ENCODE assay signal across 17 cellular contexts in the genomic region with DNA sequence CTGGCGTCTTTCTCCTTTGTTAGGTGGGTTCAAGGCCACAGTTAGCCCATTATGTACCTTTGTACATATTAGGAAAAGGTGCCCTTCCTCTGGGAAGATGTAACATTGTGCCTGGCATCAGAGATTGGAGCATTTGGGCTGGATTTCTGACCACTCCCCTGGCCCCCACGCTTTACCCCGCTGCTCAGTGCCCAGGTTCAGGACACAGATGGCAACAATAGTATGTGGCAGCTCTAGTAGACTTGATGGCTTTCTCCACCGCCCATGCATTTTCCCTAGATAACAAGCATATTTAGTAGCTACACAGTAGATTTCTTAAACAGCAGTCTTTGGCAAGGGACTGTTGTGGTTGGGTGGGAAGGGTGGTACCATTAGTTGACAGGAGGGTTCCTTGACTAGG. TPM values are rescaled to one million over a fixed set of nuclear protein-coding genes. Genes with fewer than 3 reads are reported as not detected.
DNase-seq lines count a peak whose midpoint lies in the region; ATAC-seq, FAIRE-seq and TF ChIP-seq lines count a peak whose summit lies in the region.
"Had no signal": no experiment of that assay in that cellular context is flagged by ENCODE, and none has a peak within 500 bp of the region (broad histone marks: within the 10 kb centered on the region; RNA-seq: fewer than 3 reads in every experiment).

No MANE protein-coding gene starts in this region.

- DNase-seq in HepG2 (ENCODE audit: low spot score) (no peak), right lobe of liver (no peak), chondrocyte (ENCODE audit: low spot score) (no peak), trophoblast cell (no peak), NCI-H226 (no peak), DMS153 (lab: John Stamatoyannopoulos, UW) (no peak)
- no peak for DNase-seq in stimulated activated naive CD8-positive, alpha-beta T cell treated with anti-CD3 and anti-CD28 coated beads, Interleukin-15, Interleukin-2, amounts not matched to agents 100 U/mL and 50 U/mL, for 24 hours
- DNase-seq: 8988T; CD4-positive, alpha-beta memory T cell; DND-41; EL; HCEC 1CT had no signal

- no peaks in the 10 kb centered on the region for H3K9me3 Mint-ChIP-seq in chondrocyte (ENCODE audit: low read depth)

- peak overlapping the region; percentile 17 for H3K27ac Mint-ChIP-seq in chondrocyte (ENCODE audit: unreplicated experiment)
- H3K27ac Mint-ChIP-seq: CD14-positive monocyte; CD4-positive, alpha-beta memory T cell had no signal

- H3K9me3 ChIP-seq in HepG2 (ENCODE audit: low read length) (no peaks in the 10 kb centered on the region), right lobe of liver (no peaks in the 10 kb centered on the region), trophoblast cell (ENCODE audit: insufficient read depth, low read depth, low read length) (no peaks in the 10 kb centered on the region)
- H3K9me3 ChIP-seq: BLaER1 had no signal

- peaks cover 28% of the 10 kb centered on the region for H3K4me1 Mint-ChIP-seq in chondrocyte (ENCODE audit: low read depth)
- H3K4me1 Mint-ChIP-seq: CD14-positive monocyte; CD4-positive, alpha-beta memory T cell had no signal

- no peak overlapping the region for H2BK12ac ChIP-seq in trophoblast cell (ENCODE audit: low read length)

- H3K4me3 ChIP-seq in HepG2 (replicated peaks in 1 of 3; ENCODE audit: insufficient read depth in 1 of 3, low read depth in 2 of 3, low read length in 3 of 3) (no peak overlapping the region), right lobe of liver (no peak overlapping the region), trophoblast cell (ENCODE audit: low read depth, low read length) (no peak overlapping the region)
- H3K4me3 ChIP-seq: BLaER1, GM12878, K562 had no signal

- H3K27ac ChIP-seq in HepG2 (ENCODE audit: extremely low read length, insufficient read depth, low read length) = no peak overlapping the region
- no peak overlapping the region for H3K27ac ChIP-seq in right lobe of liver
- no peak overlapping the region for H3K27ac ChIP-seq in trophoblast cell (ENCODE audit: low read depth, low read length)
- H3K27ac ChIP-seq: BLaER1 had no signal

- no peaks in the 10 kb centered on the region for H3K27me3 Mint-ChIP-seq in chondrocyte (ENCODE audit: low read depth)

- H3K4me2 ChIP-seq in HepG2 (ENCODE audit: low read depth, low read length) (no peak overlapping the region), trophoblast cell (ENCODE audit: low read length) (no peak overlapping the region)
- H3K4me2 ChIP-seq: BLaER1 had no signal

- no peak overlapping the region for H4K12ac ChIP-seq in trophoblast cell (ENCODE audit: low read depth, low read length)

- H3K79me2 ChIP-seq in HepG2 (ENCODE audit: insufficient read depth, low read length) (peaks cover 70% of the 10 kb centered on the region), trophoblast cell (ENCODE audit: control insufficient read depth, insufficient read depth, low read length, poor library complexity) (peaks cover 4% of the 10 kb centered on the region)

- no peak overlapping the region for H3K4me3 Mint-ChIP-seq in chondrocyte (ENCODE audit: unreplicated experiment)
- H3K4me3 Mint-ChIP-seq: CD14-positive monocyte; CD4-positive, alpha-beta memory T cell had no signal

- no TSS peak for BruUV-seq in HepG2 (replicated peaks; lab: Mats Ljungman, UMichigan)

- TF ChIP-seq RAD21 in HepG2 (CRISPR knock-in tag; IDR thresholded peaks at IDR 0.05) = no peak

- H3K23ac ChIP-seq in trophoblast cell (ENCODE audit: low read length) = no peak overlapping the region

- ATAC-seq in HepG2 (no peak), right lobe of liver (no peak), GM19455 (IDR thresholded peaks at IDR 0.05; ENCODE audit: unreplicated experiment) (no peak)
- ATAC-seq in stimulated activated naive CD8-positive, alpha-beta T cell treated with anti-CD3 and anti-CD28 coated beads, Interleukin-15, Interleukin-2, amounts not matched to agents 100 U/mL and 50 U/mL, for 24 hours = no peak
- ATAC-seq: GM12878, K562 had no signal

- H3K4me1 ChIP-seq in HepG2 (ENCODE audit: insufficient read depth, low read length) (peaks cover 20% of the 10 kb centered on the region), right lobe of liver (no peaks in the 10 kb centered on the region), trophoblast cell (ENCODE audit: control insufficient read depth in 1 of 2, insufficient read depth in 2 of 2, low read length in 2 of 2) (peaks cover 0 to 2% of the 10 kb centered on the region in 2 experiments)
- H3K4me1 ChIP-seq: BLaER1 had no signal

- in situ Hi-C loops in HepG2 (cut with HindIII; ENCODE audit: extremely low pct_ligation_motif_present, low pct_unique_long_range_greater_than_20kb) = no loop called here

- peak overlapping the region; percentile 67 for H3K4ac ChIP-seq in trophoblast cell (ENCODE audit: low read depth, low read length)

- H4K20me1 ChIP-seq in HepG2 (ENCODE audit: insufficient read depth, low read length) = no peaks in the 10 kb centered on the region
- H4K20me1 ChIP-seq: BLaER1 had no signal

- intact Hi-C loops in HepG2 (cut with micrococcal nuclease; ENCODE audit: unreplicated experiment) = no loop called here
- intact Hi-C loops in right lobe of liver (cut with DNase I) = no loop called here

- no peak for TF ChIP-seq EP300 in HepG2 (IDR thresholded peaks at IDR 0.05; ENCODE audit: low read depth in 2 of 2, low read length in 2 of 2)
- TF ChIP-seq EP300 in HepG2 (CRISPR knock-in tag; IDR thresholded peaks at IDR 0.05; ENCODE audit: borderline replicate concordance) = no peak

- POLR2A ChIA-PET in HepG2 (lab: Yijun Ruan, JAX) = no interaction called here

- H3K14ac ChIP-seq in trophoblast cell (ENCODE audit: low read length) = no peak overlapping the region

- WGBS in HepG2 (ENCODE audit: low lambda C conversion rate) = 93% methylated on average over 4 of the region's 4 CpGs
- 89% methylated on average over 2 of the region's 4 CpGs for WGBS in right lobe of liver (ENCODE audit: insufficient coverage, low coverage, low lambda C conversion rate, missing lambda C conversion rate)
- no CpG with 5 or more reads among the region's 4 CpGs for WGBS in trophoblast cell (ENCODE audit: extremely low coverage, insufficient coverage, insufficient read length)

- no peak overlapping the region for H2AK5ac ChIP-seq in trophoblast cell (ENCODE audit: low read length)

- H3K27me3 ChIP-seq in HepG2 (ENCODE audit: control insufficient read depth in 1 of 2, insufficient read depth in 2 of 2, low read length in 2 of 2) = no peaks in the 10 kb centered on the region
- H3K27me3 ChIP-seq in right lobe of liver = no peaks in the 10 kb centered on the region
- no peaks in the 10 kb centered on the region for H3K27me3 ChIP-seq in trophoblast cell (ENCODE audit: insufficient read depth, low read length)
- H3K27me3 ChIP-seq: BLaER1 had no signal

- TF ChIP-seq CTCF in HepG2 (CRISPR knock-in tag; IDR thresholded peaks at IDR 0.05) = no peak
- no peak for TF ChIP-seq CTCF in right lobe of liver (IDR thresholded peaks at IDR 0.05)
- TF ChIP-seq CTCF in chondrocyte (IDR thresholded peaks at IDR 0.05) = no peak

- no peak overlapping the region for H4K8ac ChIP-seq in trophoblast cell (ENCODE audit: low read depth, low read length)

- H2BK5ac ChIP-seq in trophoblast cell (ENCODE audit: low read depth, low read length, poor library complexity) = no peak overlapping the region

- no peak for TF ChIP-seq POLR2A in HepG2 (IDR thresholded peaks at IDR 0.05; ENCODE audit: insufficient read depth in 1 of 2, low read depth in 2 of 2, low read length in 2 of 2)
- no peak for TF ChIP-seq POLR2A in right lobe of liver (IDR thresholded peaks at IDR 0.05)

- no peak overlapping the region for H3K18ac ChIP-seq in trophoblast cell (ENCODE audit: low read length)

- H2BK120ac ChIP-seq in trophoblast cell (ENCODE audit: insufficient read depth, low read length, poor library complexity) = no peak overlapping the region

- peaks cover 2% of the 10 kb centered on the region for H3K79me1 ChIP-seq in trophoblast cell (ENCODE audit: low read length)

- no peak overlapping the region for H3K9ac ChIP-seq in HepG2 (ENCODE audit: insufficient read depth, low read depth, low read length)
- H3K9ac ChIP-seq in trophoblast cell (ENCODE audit: low read length) = no peak overlapping the region
- H3K9ac ChIP-seq: BLaER1 had no signal

- CTCF ChIA-PET in HepG2 (lab: Yijun Ruan, JAX; ENCODE audit: low intra/inter-chr PET ratio, low total read pairs) = no interaction called here

- no peak overlapping the region for H4K91ac ChIP-seq in trophoblast cell (ENCODE audit: low read depth, low read length)

- peaks cover 8% of the 10 kb centered on the region for H3K36me3 Mint-ChIP-seq in chondrocyte (ENCODE audit: low read depth)
- H3K36me3 Mint-ChIP-seq: CD14-positive monocyte; CD4-positive, alpha-beta memory T cell had no signal

- H2AFZ ChIP-seq in HepG2 (ENCODE audit: low read length) (no peak overlapping the region), trophoblast cell (ENCODE audit: insufficient read depth, low read length, poor library complexity) (no peak overlapping the region)

- FAIRE-seq in HepG2 (lab: Jason Lieb, UNC) = no peak
- FAIRE-seq: GM12878, K562 had no signal

- peaks cover 13 to 44% of the 10 kb centered on the region in 2 experiments for H3K36me3 ChIP-seq in HepG2 (replicated peaks in 1 of 2; ENCODE audit: control insufficient read depth in 1 of 2, insufficient read depth in 2 of 2, low read length in 2 of 2)
- H3K36me3 ChIP-seq in right lobe of liver = no peaks in the 10 kb centered on the region
- H3K36me3 ChIP-seq in trophoblast cell (ENCODE audit: control insufficient read depth in 1 of 2, insufficient read depth in 2 of 2, low read length in 2 of 2) = peaks cover 7 to 12% of the 10 kb centered on the region in 2 experiments

RNA-seq across cellular contexts. Expression of gene YAP1, which starts 53.1 kb away (rescaled TPM):
- 91.0 and 108 TPM in 2 replicates for total RNA-seq in HepG2 (2016; rRNA removed; fragmentation: Illumina TruSeq; extraction: Trizol)
- 18.3 and 18.7 TPM in 2 replicates for total RNA-seq in HepG2 (2016; cell fraction: cytosol; rRNA removed; fragmentation: Illumina TruSeq; extraction: Trizol; ENCODE audit: low read depth)
- 92.8 and 93.3 TPM in 2 replicates for total RNA-seq in HepG2 (2016; cell fraction: insoluble cytoplasmic fraction; rRNA removed; fragmentation: Illumina TruSeq; extraction: Trizol)
- total RNA-seq in HepG2 (2016; cell fraction: membrane; rRNA removed; fragmentation: Illumina TruSeq; extraction: Trizol) = 49.6 and 53.1 TPM in 2 replicates
- total RNA-seq in HepG2 (2016; cell fraction: nucleus; rRNA removed; fragmentation: Illumina TruSeq; extraction: Trizol) = 71.2 and 71.8 TPM in 2 replicates
- 54.6 and 59.5 TPM in 2 replicates for polyA plus RNA-seq in HepG2 (2011; rRNA removed)
- 43.4 and 52.7 TPM in 2 replicates for polyA plus RNA-seq in HepG2 (2011; cell fraction: cytosol; rRNA removed)
- 55.8 and 69.5 TPM in 2 replicates for polyA plus RNA-seq in HepG2 (2011; cell fraction: nucleus; rRNA removed)
- polyA plus RNA-seq in HepG2 (2012) = 49.5 and 56.9 TPM in 2 replicates
- polyA plus RNA-seq in HepG2 (2016; cell fraction: cytosol; fragmentation: Illumina TruSeq; extraction: Trizol; ENCODE audit: low read depth) = 10.2 and 10.9 TPM in 2 replicates
- 81.7 and 83.7 TPM in 2 replicates for polyA plus RNA-seq in HepG2 (2016; cell fraction: insoluble cytoplasmic fraction; fragmentation: Illumina TruSeq; extraction: Trizol; ENCODE audit: low read depth)
- 22.9 and 23.0 TPM in 2 replicates for polyA plus RNA-seq in HepG2 (2016; cell fraction: membrane; fragmentation: Illumina TruSeq; extraction: Trizol; ENCODE audit: low read depth)
- polyA plus RNA-seq in HepG2 (2016; cell fraction: nucleus; fragmentation: Illumina TruSeq; extraction: Trizol; ENCODE audit: insufficient read depth, low read depth) = 74.1 and 74.4 TPM in 2 replicates
- polyA minus RNA-seq in HepG2 (2011; rRNA and poly(A)+ RNA removed; ENCODE audit: low replicate concordance) = 196 and 205 TPM in 2 replicates
- 79.4 and 97.8 TPM in 2 replicates for polyA minus RNA-seq in HepG2 (2011; cell fraction: cytosol; rRNA and poly(A)+ RNA removed)
- 115 and 136 TPM in 2 replicates for polyA minus RNA-seq in HepG2 (2011; cell fraction: nucleus; rRNA and poly(A)+ RNA removed)
- 10 to 100 TPM; 17.9 to 60.5 (median 36.3) TPM for total RNA-seq in right lobe of liver
- total RNA-seq in chondrocyte = 114 to 132 TPM (median 116 TPM) in 3 replicates
- 127 and 130 TPM in 2 replicates for polyA plus RNA-seq in trophoblast cell (2013)
- polyA plus RNA-seq: CD14-positive monocyte; CD4-positive, alpha-beta memory T cell; K562 had no signal
